In the genomic region with DNA sequence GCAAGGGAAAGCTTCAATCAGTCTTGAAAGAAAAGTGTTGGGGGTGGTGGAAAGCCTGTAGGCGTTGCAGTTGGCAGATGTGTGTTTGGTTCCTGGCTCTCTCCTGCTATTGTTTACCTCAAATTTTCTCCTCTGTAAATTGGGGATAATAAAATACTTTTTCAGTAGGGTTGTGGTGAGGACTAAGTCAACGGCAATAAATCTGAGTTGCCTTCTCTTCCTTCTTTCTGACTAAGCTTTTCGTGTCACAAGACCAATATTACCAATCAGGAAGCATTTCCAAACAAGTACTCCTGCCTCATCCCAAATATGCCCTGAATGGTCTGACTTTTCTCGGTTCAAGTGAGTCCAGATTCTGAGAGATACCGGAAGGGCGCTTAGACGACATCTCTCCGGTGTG, we compare ENCODE assay signal across 18 cellular contexts. TPM values are rescaled to one million over a fixed set of nuclear protein-coding genes. Genes with fewer than 3 reads are reported as not detected.
DNase-seq lines count a peak whose midpoint lies in the region; ATAC-seq and TF ChIP-seq lines count a peak whose summit lies in the region.
"Had no signal": no experiment of that assay in that cellular context is flagged by ENCODE, and none has a peak within 500 bp of the region (broad histone marks: within the 10 kb centered on the region; RNA-seq: fewer than 3 reads in every experiment).

No MANE protein-coding gene starts in this region.

- peak; percentile 30 for DNase-seq in AG10803 (ENCODE audit: low read depth)
- DNase-seq in GM23338 (ENCODE audit: low spot score) = no peak
- peak; percentile 76 for DNase-seq in PC-3
- DNase-seq in mesenchymal stem cell = peak; percentile 22
- DNase-seq in WERI-Rb-1 = no peak
- no peak for DNase-seq in testis
- no peak for DNase-seq in mesothelial cell of epicardium (ENCODE audit: low spot score in 2 of 2, unreplicated experiment in 2 of 2)
- DNase-seq: Calu3; CD8-positive, alpha-beta T cell; DMS79 treated with DMSO at 0.1 percent for 48 hours; GOT3; H9; KG1 had no signal

- CTCF ChIA-PET in PC-3 (lab: Charles Lee) = interaction anchor here (0.5 to 0.7 kb wide), 3 partner anchors 10 to 148 kb away, joined by 4 to 5 read pairs (median 5); no protein-coding TSS in a partner anchor

- H3K4me1 ChIP-seq in GM23338 (ENCODE audit: insufficient read depth) (no peaks in the 10 kb centered on the region), PC-3 (ENCODE audit: insufficient read depth, low read length) (peaks cover 14% of the 10 kb centered on the region), mesenchymal stem cell (ENCODE audit: control insufficient read depth, insufficient read depth, low read depth, low read length) (peaks cover 2% of the 10 kb centered on the region), testis (no peaks in the 10 kb centered on the region)
- H3K4me1 ChIP-seq: A549; BLaER1 treated with 17β-estradiol and CSF1 and Interleukin-3, amounts not matched to agents 10 nM and 100 nM had no signal

- H4K20me1 ChIP-seq in GM23338 (replicated peaks; ENCODE audit: insufficient read depth) (no peaks in the 10 kb centered on the region), PC-3 (ENCODE audit: low read length) (no peaks in the 10 kb centered on the region)
- H4K20me1 ChIP-seq: BLaER1 treated with 17β-estradiol and CSF1 and Interleukin-3, amounts not matched to agents 10 nM and 100 nM had no signal

- no peaks in the 10 kb centered on the region for H3K36me3 ChIP-seq in GM23338 (ENCODE audit: insufficient read depth)
- H3K36me3 ChIP-seq in PC-3 (ENCODE audit: low read depth, low read length) = no peaks in the 10 kb centered on the region
- peaks cover 0 to 3% of the 10 kb centered on the region in 2 experiments for H3K36me3 ChIP-seq in mesenchymal stem cell (ENCODE audit: control insufficient read depth in 1 of 2, insufficient read depth in 2 of 2, low read depth in 1 of 2, low read length in 2 of 2)
- H3K36me3 ChIP-seq in WERI-Rb-1 = no peaks in the 10 kb centered on the region
- no peaks in the 10 kb centered on the region for H3K36me3 ChIP-seq in testis (ENCODE audit: low read depth, missing control alignments)
- H3K36me3 ChIP-seq: BLaER1 treated with 17β-estradiol and CSF1 and Interleukin-3, amounts not matched to agents 10 nM and 100 nM had no signal

- H3K27me3 ChIP-seq in GM23338 (ENCODE audit: insufficient read depth) (no peaks in the 10 kb centered on the region), PC-3 (ENCODE audit: low read length) (peaks cover 11% of the 10 kb centered on the region; the same call in 1 of the 2 replicates), mesenchymal stem cell (ENCODE audit: control insufficient read depth in 1 of 2, insufficient read depth in 1 of 2, low read length in 2 of 2) (no peaks in the 10 kb centered on the region), WERI-Rb-1 (ENCODE audit: insufficient read depth, low read depth, severe bottlenecking) (peaks cover 37% of the 10 kb centered on the region), testis (no peaks in the 10 kb centered on the region)
- H3K27me3 ChIP-seq: BLaER1 treated with 17β-estradiol and CSF1 and Interleukin-3, amounts not matched to agents 10 nM and 100 nM had no signal

- BruUV-seq in PC-3 (replicated peaks; lab: Mats Ljungman, UMichigan) = no TSS peak

- no peak overlapping the region for H2BK5ac ChIP-seq in mesenchymal stem cell (ENCODE audit: low read depth, low read length, poor library complexity, severe bottlenecking)

- H3K27ac ChIP-seq in GM23338 (ENCODE audit: low read depth) = no peak overlapping the region
- H3K27ac ChIP-seq in PC-3 (ENCODE audit: low read length) = peak overlapping the region; percentile 38
- H3K27ac ChIP-seq in mesenchymal stem cell (ENCODE audit: low read length, poor library complexity, severe bottlenecking) = no peak overlapping the region
- H3K27ac ChIP-seq in WERI-Rb-1 = no peak overlapping the region
- no peak overlapping the region for H3K27ac ChIP-seq in testis
- H3K27ac ChIP-seq: 22Rv1; A549; BLaER1 treated with 17β-estradiol and CSF1 and Interleukin-3, amounts not matched to agents 10 nM and 100 nM had no signal

- H4K8ac ChIP-seq in mesenchymal stem cell (ENCODE audit: low read length) = no peak overlapping the region

- H3K14ac ChIP-seq in mesenchymal stem cell (ENCODE audit: low read length in 2 of 2) = no peak overlapping the region

- H3K79me1 ChIP-seq in mesenchymal stem cell (replicated peaks; ENCODE audit: low read length, poor library complexity, severe bottlenecking) = peaks cover 13% of the 10 kb centered on the region

- POLR2A ChIA-PET in PC-3 (lab: Charles Lee; ENCODE audit: unreplicated experiment) = interaction anchor here (0.6 kb wide), 1 partner anchor 399 kb away, joined by 6 read pairs; no protein-coding TSS in a partner anchor

- H3K23ac ChIP-seq in mesenchymal stem cell (ENCODE audit: low read length in 2 of 2) = no peak overlapping the region

- TF ChIP-seq CTCF in AG10803 (conservative IDR thresholded peaks at IDR 0.05; ENCODE audit: low read length) (no peak), GM23338 (conservative IDR thresholded peaks at IDR 0.05; ENCODE audit: low read depth in 2 of 2) (no peak), PC-3 (conservative IDR thresholded peaks at IDR 0.05; ENCODE audit: low read depth, low read length) (no peak), WERI-Rb-1 (IDR thresholded peaks at IDR 0.05; ENCODE audit: low read depth, low read length) (no peak), testis (IDR thresholded peaks at IDR 0.05) (no peak), mesothelial cell of epicardium (IDR thresholded peaks at IDR 0.05; ENCODE audit: unreplicated experiment) (no peak)

- intact Hi-C loops in PC-3 (cut with micrococcal nuclease) (loop anchor here (2.0 kb wide), 1 partner anchor 30 kb away; no protein-coding TSS in a partner anchor), testis (cut with DNase I; ENCODE audit: low total_unique reads) (no loop called here)

- H3K9ac ChIP-seq in PC-3 (ENCODE audit: low read length) (no peak overlapping the region), mesenchymal stem cell (ENCODE audit: low read length) (peak overlapping the region; percentile 1)
- H3K9ac ChIP-seq: BLaER1 treated with 17β-estradiol and CSF1 and Interleukin-3, amounts not matched to agents 10 nM and 100 nM had no signal

- no peaks in the 10 kb centered on the region for H3K9me3 Mint-ChIP-seq in GM23338
- H3K9me3 Mint-ChIP-seq in mesothelial cell of epicardium = peaks cover 11% of the 10 kb centered on the region
- H3K9me3 Mint-ChIP-seq: CD8-positive, alpha-beta T cell; H9 had no signal

- H2AK5ac ChIP-seq in mesenchymal stem cell (ENCODE audit: low read length, severe bottlenecking) = no peak overlapping the region

- no peaks in the 10 kb centered on the region for H3K9me2 ChIP-seq in GM23338 (ENCODE audit: insufficient read depth)
- no peaks in the 10 kb centered on the region for H3K9me2 ChIP-seq in PC-3 (replicated peaks; ENCODE audit: low read length)

- no peak overlapping the region for H4K91ac ChIP-seq in mesenchymal stem cell (ENCODE audit: low read length)

- H2BK12ac ChIP-seq in mesenchymal stem cell (ENCODE audit: low read length in 2 of 2) = no peak overlapping the region

- no peak overlapping the region for H2BK15ac ChIP-seq in mesenchymal stem cell (ENCODE audit: low read depth, poor library complexity, severe bottlenecking)

- H3K79me2 ChIP-seq in GM23338 (replicated peaks; ENCODE audit: insufficient read depth) (no peaks in the 10 kb centered on the region), PC-3 (ENCODE audit: low read length) (no peaks in the 10 kb centered on the region)

- no peaks in the 10 kb centered on the region for H3F3A ChIP-seq in GM23338 (replicated peaks; ENCODE audit: low read depth)
- H3F3A ChIP-seq in PC-3 (ENCODE audit: low read length, unreplicated experiment) = no peaks in the 10 kb centered on the region

- H3K18ac ChIP-seq in mesenchymal stem cell (ENCODE audit: low read depth in 1 of 2, low read length in 2 of 2) = no peak overlapping the region

- 59% methylated on average over 7 of the region's 8 CpGs for WGBS in mesenchymal stem cell
- 75 to 83% methylated on average over 8 of the region's 8 CpGs for WGBS in testis, 2 donors

- H3K4me2 ChIP-seq in GM23338 = no peak overlapping the region
- H3K4me2 ChIP-seq in PC-3 (ENCODE audit: low read length) = peak overlapping the region; percentile 53
- no peak overlapping the region for H3K4me2 ChIP-seq in mesenchymal stem cell (ENCODE audit: low read length, poor library complexity, severe bottlenecking)
- H3K4me2 ChIP-seq: A549; BLaER1 treated with 17β-estradiol and CSF1 and Interleukin-3, amounts not matched to agents 10 nM and 100 nM had no signal

- H3K4me1 Mint-ChIP-seq in GM23338 = peaks cover 12% of the 10 kb centered on the region
- H3K4me1 Mint-ChIP-seq in mesothelial cell of epicardium = no peaks in the 10 kb centered on the region
- H3K4me1 Mint-ChIP-seq: B cell had no signal

- no peak overlapping the region; the same call in 1 of the 2 replicates for H3K27ac Mint-ChIP-seq in GM23338
- no peak overlapping the region for H3K27ac Mint-ChIP-seq in mesothelial cell of epicardium
- H3K27ac Mint-ChIP-seq: B cell; CD8-positive, alpha-beta T cell; H9 had no signal

- H3K9me3 ChIP-seq in PC-3 (ENCODE audit: low read length) (no peaks in the 10 kb centered on the region), mesenchymal stem cell (ENCODE audit: control insufficient read depth, low read length) (no peaks in the 10 kb centered on the region), WERI-Rb-1 (ENCODE audit: severe bottlenecking) (no peaks in the 10 kb centered on the region), testis (no peaks in the 10 kb centered on the region)
- H3K9me3 ChIP-seq: A549; BLaER1 treated with 17β-estradiol and CSF1 and Interleukin-3, amounts not matched to agents 10 nM and 100 nM had no signal

- H3K27me3 Mint-ChIP-seq in GM23338 (ENCODE audit: insufficient read depth, low read depth, poor library complexity) = peaks cover 3% of the 10 kb centered on the region
- peaks cover 5% of the 10 kb centered on the region for H3K27me3 Mint-ChIP-seq in mesothelial cell of epicardium (ENCODE audit: low read depth)

- H3K4ac ChIP-seq in mesenchymal stem cell (ENCODE audit: low read depth in 1 of 2, low read length in 2 of 2) = no peak overlapping the region

- H2AFZ ChIP-seq in GM23338 = 0 out of 2 replicates have a peak overlapping the region, but pooled peaks have one; percentile 6
- peak overlapping the region; percentile 36; the same call in 1 of the 2 replicates for H2AFZ ChIP-seq in PC-3 (ENCODE audit: low read length)
- H2AFZ ChIP-seq in mesenchymal stem cell (ENCODE audit: low read depth, low read length) = no peak overlapping the region

- H2BK120ac ChIP-seq in mesenchymal stem cell (ENCODE audit: low read depth, low read length) = no peak overlapping the region

- H3K4me3 ChIP-seq in AG10803 (ENCODE audit: low read length) = no peak overlapping the region
- H3K4me3 ChIP-seq in GM23338 = no peak overlapping the region
- H3K4me3 ChIP-seq in PC-3 (ENCODE audit: low read length) = 0 out of 2 replicates have a peak overlapping the region, but pooled peaks have one; percentile 5
- no peak overlapping the region for H3K4me3 ChIP-seq in mesenchymal stem cell (ENCODE audit: insufficient read depth in 1 of 2, low read depth in 1 of 2, low read length in 2 of 2)
- H3K4me3 ChIP-seq in WERI-Rb-1 (ENCODE audit: low read depth, low read length) = no peak overlapping the region
- H3K4me3 ChIP-seq in testis = no peak overlapping the region
- H3K4me3 ChIP-seq: A549; BLaER1 treated with 17β-estradiol and CSF1 and Interleukin-3, amounts not matched to agents 10 nM and 100 nM had no signal

- no peak for TF ChIP-seq POLR2A in testis (IDR thresholded peaks at IDR 0.05)

- ATAC-seq in GM23338 (no peak), PC-3 (peak; percentile 93), HG03095 (IDR thresholded peaks at IDR 0.05; ENCODE audit: unreplicated experiment) (no peak)
- ATAC-seq: A549; CD8-positive, alpha-beta T cell had no signal

- no peaks in the 10 kb centered on the region for H3K36me3 Mint-ChIP-seq in GM23338 (ENCODE audit: low read depth)
- no peaks in the 10 kb centered on the region for H3K36me3 Mint-ChIP-seq in mesothelial cell of epicardium
- H3K36me3 Mint-ChIP-seq: CD8-positive, alpha-beta T cell had no signal

- H3K4me3 Mint-ChIP-seq in GM23338 (no peak overlapping the region), mesothelial cell of epicardium (no peak overlapping the region)
- H3K4me3 Mint-ChIP-seq: B cell; CD8-positive, alpha-beta T cell; H9 had no signal

RNA-seq across cellular contexts. Expression of gene CREB5, which starts 54.0 kb away (rescaled TPM):
- total RNA-seq in GM23338 (2014; rRNA removed; shearing (Covaris generic)) = 1.7 and 2.4 TPM in 2 replicates
- polyA plus RNA-seq in GM23338 (2016; fragmentation: Nextera tagmentation; extraction: Ambion mirVana) (2.9 and 4.4 TPM in 2 replicates), testis (ENCODE audit: insufficient read depth, low read depth, low replicate concordance) (2.9 TPM)
- total RNA-seq in PC-3 (2014; rRNA removed) (5.2 and 6.0 TPM in 2 replicates), testis (1 to 10 TPM; 2.0 to 2.9 TPM), mesothelial cell of epicardium (12.7 to 14.1 TPM (median 13.6 TPM) in 3 replicates)
- 2.7 TPM for polyA plus RNA-seq in mesenchymal stem cell (2013, experiment 1 of 2)
- 2.8 TPM for polyA plus RNA-seq in mesenchymal stem cell (2013, experiment 2 of 2)
- total RNA-seq: CD8-positive, alpha-beta T cell had no signal

Comparison
In these comparisons a context has a peak if more than half of its experiments do, and no peak if none do; other contexts are left out.
1. DNase-seq: peak in AG10803 (single experiment), PC-3 (single experiment) and mesenchymal stem cell (single experiment); none in GM23338 (single experiment), WERI-Rb-1 (single experiment), testis (single experiment) and mesothelial cell of epicardium (0 of 2).